Comparison of ENCODE assay signal across 14 cellular contexts in the genomic region with DNA sequence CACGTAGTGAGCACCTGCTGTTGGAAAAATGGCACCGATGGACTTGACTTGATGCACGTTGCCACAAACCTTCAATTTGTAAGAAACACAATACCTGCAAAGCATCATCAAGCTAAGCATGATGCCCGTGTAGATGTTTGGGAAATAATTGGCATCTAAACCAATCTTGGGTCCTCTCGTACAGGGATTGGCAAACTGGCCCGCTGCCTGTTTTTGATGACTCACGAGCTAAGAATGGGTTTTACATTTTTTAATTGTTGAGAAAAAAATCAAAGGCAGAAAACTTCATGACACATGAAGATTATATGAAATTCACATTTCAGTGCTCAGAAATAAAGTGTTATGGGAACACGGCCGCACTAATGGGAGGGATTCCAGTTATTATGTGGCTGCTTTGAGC. TPM values are rescaled to one million over a fixed set of nuclear protein-coding genes. Genes with fewer than 3 reads are reported as not detected.
A peak's percentile ranks its signal among the peaks of the same experiment; 100 is the strongest.
DNase-seq lines count a peak whose midpoint lies in the region; TF ChIP-seq lines count a peak whose summit lies in the region.
"Had no signal": no experiment of that assay in that cellular context is flagged by ENCODE, and none has a peak within 500 bp of the region (broad histone marks: within the 10 kb centered on the region; RNA-seq: fewer than 3 reads in every experiment).

No MANE protein-coding gene starts in this region.

- H3K9me3 Mint-ChIP-seq in osteocyte (ENCODE audit: unreplicated experiment) = peaks cover 4% of the 10 kb centered on the region
- peaks cover 2% of the 10 kb centered on the region for H3K9me3 Mint-ChIP-seq in activated naive CD8-positive, alpha-beta T cell treated with anti-CD3 and anti-CD28 coated beads for 36 hours
- H3K9me3 Mint-ChIP-seq: activated CD4-positive, alpha-beta T cell treated with anti-CD3 and anti-CD28 coated beads, Interleukin-2, amount 10 ng/mL, durations not matched to agents 7 days and 5 days; stimulated activated naive CD8-positive, alpha-beta T cell treated with anti-CD3 and anti-CD28 coated beads, Interleukin-15, Interleukin-2, amounts not matched to agents 100 ng/mL and 50 ng/mL, for 24 hours had no signal

- H3K4me3 Mint-ChIP-seq in osteocyte (ENCODE audit: unreplicated experiment) = no peak overlapping the region
- H3K4me3 Mint-ChIP-seq in activated naive CD8-positive, alpha-beta T cell treated with anti-CD3 and anti-CD28 coated beads for 36 hours = no peak overlapping the region
- H3K4me3 Mint-ChIP-seq: activated CD4-positive, alpha-beta T cell treated with anti-CD3 and anti-CD28 coated beads, Interleukin-2, amount 10 ng/mL, durations not matched to agents 7 days and 5 days; stimulated activated naive CD8-positive, alpha-beta T cell treated with anti-CD3 and anti-CD28 coated beads, Interleukin-15, Interleukin-2, amounts not matched to agents 100 ng/mL and 50 ng/mL, for 24 hours had no signal

- CTCF ChIA-PET in RWPE1 (lab: Yijun Ruan, JAX) = interaction anchor here (1.0 to 1.4 kb wide), 3 partner anchors 50 to 60 kb away, joined by 3 to 7 read pairs (median 4); no protein-coding TSS in a partner anchor

- H3K27ac ChIP-seq in RWPE1 (peak overlapping the region; percentile 91), esophagus squamous epithelium (peak overlapping the region in 3 of 4 donors; percentile 29 to 54 (median 50))

- H3K4me3 ChIP-seq in esophagus squamous epithelium = no peak overlapping the region

- POLR2A ChIA-PET in RWPE1 (lab: Yijun Ruan, JAX; ENCODE audit: low non-redundant PET) = no interaction called here

- DNase-seq in ELR (ENCODE audit: low read depth) (peak; percentile 90), RWPE1 (ENCODE audit: low spot score) (peak; percentile 89), esophagus squamous epithelium (lab: John Stamatoyannopoulos, UW) (no peak), osteocyte (ENCODE audit: extremely low spot score, unreplicated experiment) (no peak), medulla oblongata (ENCODE audit: extremely low spot score) (no peak), NCI-H1048 (lab: John Stamatoyannopoulos, UW) (no peak)
- no peak for DNase-seq in stimulated activated CD4-positive, alpha-beta T cell treated with anti-CD3 and anti-CD28 coated beads, Interleukin-12 subunit alpha, Interleukin-12 subunit beta, amount 100 ng/mL, for 4 hours
- no peak for DNase-seq in activated naive CD8-positive, alpha-beta T cell treated with anti-CD3 and anti-CD28 coated beads for 36 hours
- DNase-seq: activated CD4-positive, alpha-beta T cell treated with anti-CD3 and anti-CD28 coated beads, Interleukin-2, amount 10 ng/mL, durations not matched to agents 7 days and 5 days; activated naive CD4-positive, alpha-beta T cell treated with Interleukin-2 at 50 U/mL for 16 hours; COR-L47; KG1; stimulated activated CD4-positive, alpha-beta T cell treated with anti-CD3 and anti-CD28 coated beads, Interleukin-2, amount 100 ng/mL, for 24 hours had no signal

- peaks cover 17% of the 10 kb centered on the region for H3K4me1 Mint-ChIP-seq in osteocyte (ENCODE audit: unreplicated experiment)
- H3K4me1 Mint-ChIP-seq in activated naive CD8-positive, alpha-beta T cell treated with anti-CD3 and anti-CD28 coated beads for 36 hours = peaks cover 18% of the 10 kb centered on the region

- no peaks in the 10 kb centered on the region for H3K27me3 Mint-ChIP-seq in osteocyte (ENCODE audit: unreplicated experiment)
- H3K27me3 Mint-ChIP-seq in activated naive CD8-positive, alpha-beta T cell treated with anti-CD3 and anti-CD28 coated beads for 36 hours = no peaks in the 10 kb centered on the region
- H3K27me3 Mint-ChIP-seq: activated CD4-positive, alpha-beta T cell treated with anti-CD3 and anti-CD28 coated beads, Interleukin-2, amount 10 ng/mL, durations not matched to agents 7 days and 5 days; stimulated activated naive CD8-positive, alpha-beta T cell treated with anti-CD3 and anti-CD28 coated beads, Interleukin-15, Interleukin-2, amounts not matched to agents 100 ng/mL and 50 ng/mL, for 24 hours had no signal

- no peaks in the 10 kb centered on the region for H3K27me3 ChIP-seq in esophagus squamous epithelium

- peaks cover 30% of the 10 kb centered on the region for H3K36me3 Mint-ChIP-seq in osteocyte (ENCODE audit: unreplicated experiment)
- H3K36me3 Mint-ChIP-seq in activated naive CD8-positive, alpha-beta T cell treated with anti-CD3 and anti-CD28 coated beads for 36 hours = peaks cover 67% of the 10 kb centered on the region

- intact Hi-C loops in esophagus squamous epithelium (cut with DNase I) = no loop called here

- TF ChIP-seq CTCF in RWPE1 (conservative IDR thresholded peaks at IDR 0.05; ENCODE audit: low read depth) = no peak
- no peak for TF ChIP-seq CTCF in esophagus squamous epithelium (IDR thresholded peaks at IDR 0.05)
- TF ChIP-seq CTCF in osteocyte (IDR thresholded peaks at IDR 0.05) = no peak

- H3K9me3 ChIP-seq in esophagus squamous epithelium = no peaks in the 10 kb centered on the region

- peaks cover 0 to 27% (median 0%) of the 10 kb centered on the region in 3 donors for H3K36me3 ChIP-seq in esophagus squamous epithelium

- peaks cover 0 to 15% (median 9%) of the 10 kb centered on the region in 3 donors for H3K4me1 ChIP-seq in esophagus squamous epithelium

- 22 to 35% methylated on average over 9 of the region's 9 CpGs for WGBS in esophagus squamous epithelium, 2 donors

- no peak for TF ChIP-seq POLR2A in esophagus squamous epithelium (IDR thresholded peaks at IDR 0.05)

- peak overlapping the region; percentile 52 for H3K27ac Mint-ChIP-seq in osteocyte (ENCODE audit: unreplicated experiment)
- H3K27ac Mint-ChIP-seq in activated naive CD8-positive, alpha-beta T cell treated with anti-CD3 and anti-CD28 coated beads for 36 hours = no peak overlapping the region
- H3K27ac Mint-ChIP-seq: activated CD4-positive, alpha-beta T cell treated with anti-CD3 and anti-CD28 coated beads, Interleukin-2, amount 10 ng/mL, durations not matched to agents 7 days and 5 days; stimulated activated naive CD8-positive, alpha-beta T cell treated with anti-CD3 and anti-CD28 coated beads, Interleukin-15, Interleukin-2, amounts not matched to agents 100 ng/mL and 50 ng/mL, for 24 hours had no signal

RNA-seq across cellular contexts. Expression of a gene that starts 10.9 kb away (rescaled TPM):
- total RNA-seq in esophagus squamous epithelium (10 to 100 TPM; 19.9 to 64.7 (median 39.6) TPM), osteocyte (122 and 132 TPM in 2 replicates)
- 100 to 1,000 TPM; 148 to 149 TPM for total RNA-seq in activated naive CD8-positive, alpha-beta T cell treated with anti-CD3 and anti-CD28 coated beads for 36 hours

RNA-seq across cellular contexts. Expression of a gene that starts 32.2 kb away (rescaled TPM):
- total RNA-seq in esophagus squamous epithelium (under 1 TPM in 1 of 4 donors, not detected in 3; 0.57 TPM), osteocyte (3.1 and 4.9 TPM in 2 replicates)
- total RNA-seq in activated naive CD8-positive, alpha-beta T cell treated with anti-CD3 and anti-CD28 coated beads for 36 hours = 1 to 10 TPM in 1 of 2 experiments, under 1 TPM in 1; 0.56 to 2.1 TPM

RNA-seq across cellular contexts. Expression of a gene that starts 44.1 kb away (rescaled TPM):
- total RNA-seq in esophagus squamous epithelium (100 to 1,000 TPM in 2 of 4 donors, 10 to 100 TPM in 2; 44.2 to 118 (median 80.7) TPM), osteocyte (183 and 191 TPM in 2 replicates)
- total RNA-seq in activated naive CD8-positive, alpha-beta T cell treated with anti-CD3 and anti-CD28 coated beads for 36 hours = under 1 TPM; 0.16 to 0.41 TPM

RNA-seq across cellular contexts. Expression of a gene that starts 56.2 kb away (rescaled TPM):
- 10 to 100 TPM in 3 of 4 donors, 1 to 10 TPM in 1; 8.2 to 35.6 (median 24.7) TPM for total RNA-seq in esophagus squamous epithelium
- 31.0 and 34.1 TPM in 2 replicates for total RNA-seq in osteocyte
- 10 to 100 TPM; 82.5 to 87.3 TPM for total RNA-seq in activated naive CD8-positive, alpha-beta T cell treated with anti-CD3 and anti-CD28 coated beads for 36 hours

Comparison
In these comparisons a context has a peak if more than half of its experiments do, and no peak if none do; other contexts are left out.
1. DNase-seq: peak in ELR (single experiment) and RWPE1 (single experiment); none in esophagus squamous epithelium (single experiment), osteocyte (single experiment), stimulated activated CD4-positive, alpha-beta T cell treated with anti-CD3 and anti-CD28 coated beads, Interleukin-12 subunit alpha, Interleukin-12 subunit beta, amount 100 ng/mL, for 4 hours (single experiment), medulla oblongata (single experiment), NCI-H1048 (single experiment) and activated naive CD8-positive, alpha-beta T cell treated with anti-CD3 and anti-CD28 coated beads for 36 hours (single experiment).
2. RNA of a gene that starts 44.1 kb away (total RNA-seq): 183 to 191 TPM in osteocyte and 44.2 to 118 TPM in esophagus squamous epithelium; 0.16 to 0.41 TPM in activated naive CD8-positive, alpha-beta T cell treated with anti-CD3 and anti-CD28 coated beads for 36 hours; every median in the first group is over 10 times any median in the second.